ENCODE assay signal across 2 cellular contexts in genomic region chr6:87184762-87185250, GRCh38.
TF ChIP-seq lines count a peak whose summit lies in the region.

No MANE protein-coding gene starts in this region.

TF ChIP-seq in K562, 482 proteins besides CTCF, POLR2A, EP300 and RAD21:
- TF ChIP-seq TCF7L2 (IDR thresholded peaks at IDR 0.05; ENCODE audit: low read depth, low read length) = no peak
- no peak for TF ChIP-seq BCL6 (CRISPR knock-in tag; IDR thresholded peaks at IDR 0.05)
- TF ChIP-seq, protein P1, sequence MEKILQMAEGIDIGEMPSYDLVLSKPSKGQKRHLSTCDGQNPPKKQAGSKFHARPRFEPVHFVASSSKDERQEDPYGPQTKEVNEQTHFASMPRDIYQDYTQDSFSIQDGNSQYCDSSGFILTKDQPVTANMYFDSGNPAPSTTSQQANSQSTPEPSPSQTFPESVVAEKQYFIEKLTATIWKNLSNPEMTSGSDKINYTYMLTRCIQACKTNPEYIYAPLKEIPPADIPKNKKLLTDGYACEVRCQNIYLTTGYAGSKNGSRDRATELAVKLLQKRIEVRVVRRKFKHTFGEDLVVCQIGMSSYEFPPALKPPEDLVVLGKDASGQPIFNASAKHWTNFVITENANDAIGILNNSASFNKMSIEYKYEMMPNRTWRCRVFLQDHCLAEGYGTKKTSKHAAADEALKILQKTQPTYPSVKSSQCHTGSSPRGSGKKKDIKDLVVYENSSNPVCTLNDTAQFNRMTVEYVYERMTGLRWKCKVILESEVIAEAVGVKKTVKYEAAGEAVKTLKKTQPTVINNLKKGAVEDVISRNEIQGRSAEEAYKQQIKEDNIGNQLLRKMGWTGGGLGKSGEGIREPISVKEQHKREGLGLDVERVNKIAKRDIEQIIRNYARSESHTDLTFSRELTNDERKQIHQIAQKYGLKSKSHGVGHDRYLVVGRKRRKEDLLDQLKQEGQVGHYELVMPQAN (IDR thresholded peaks at IDR 0.05; ENCODE audit: borderline replicate concordance) = no peak
- peak; percentile 25; the same call in 1 of the 2 replicates for TF ChIP-seq NFIX (CRISPR knock-in tag; IDR thresholded peaks at IDR 0.05; ENCODE audit: low read depth)
- TF ChIP-seq NFIC (IDR thresholded peaks at IDR 0.05) = peak; percentile 76

TF ChIP-seq in SK-N-SH treated with all-trans-retinoic acid at 6 μM for 48 hours, 23 proteins besides CTCF, POLR2A, EP300 and RAD21:
- TF ChIP-seq ZC3H10 (CRISPR knock-in tag; IDR thresholded peaks at IDR 0.05) (no peak), ISL1 (CRISPR knock-in tag; IDR thresholded peaks at IDR 0.05) (no peak), CSDC2 (CRISPR knock-in tag; IDR thresholded peaks at IDR 0.05) (no peak), ESRRG (CRISPR knock-in tag; IDR thresholded peaks at IDR 0.05) (no peak), ZNF8 (CRISPR knock-in tag; IDR thresholded peaks at IDR 0.05) (no peak), BACH2 (CRISPR knock-in tag; IDR thresholded peaks at IDR 0.05; ENCODE audit: borderline replicate concordance) (no peak), ZNF70 (CRISPR knock-in tag; IDR thresholded peaks at IDR 0.05) (no peak), PATZ1 (CRISPR knock-in tag; IDR thresholded peaks at IDR 0.05; ENCODE audit: borderline replicate concordance) (no peak), PPARA (CRISPR knock-in tag; IDR thresholded peaks at IDR 0.05; ENCODE audit: borderline replicate concordance) (no peak), RARB (CRISPR knock-in tag; IDR thresholded peaks at IDR 0.05) (no peak), TCF4 (CRISPR knock-in tag; IDR thresholded peaks at IDR 0.05; ENCODE audit: borderline replicate concordance) (no peak), ZFP3 (CRISPR knock-in tag; IDR thresholded peaks at IDR 0.05) (no peak), OSR1 (CRISPR knock-in tag; IDR thresholded peaks at IDR 0.05) (no peak), GLIS3 (CRISPR knock-in tag; IDR thresholded peaks at IDR 0.05) (no peak)
- TF ChIP-seq, protein P2, sequence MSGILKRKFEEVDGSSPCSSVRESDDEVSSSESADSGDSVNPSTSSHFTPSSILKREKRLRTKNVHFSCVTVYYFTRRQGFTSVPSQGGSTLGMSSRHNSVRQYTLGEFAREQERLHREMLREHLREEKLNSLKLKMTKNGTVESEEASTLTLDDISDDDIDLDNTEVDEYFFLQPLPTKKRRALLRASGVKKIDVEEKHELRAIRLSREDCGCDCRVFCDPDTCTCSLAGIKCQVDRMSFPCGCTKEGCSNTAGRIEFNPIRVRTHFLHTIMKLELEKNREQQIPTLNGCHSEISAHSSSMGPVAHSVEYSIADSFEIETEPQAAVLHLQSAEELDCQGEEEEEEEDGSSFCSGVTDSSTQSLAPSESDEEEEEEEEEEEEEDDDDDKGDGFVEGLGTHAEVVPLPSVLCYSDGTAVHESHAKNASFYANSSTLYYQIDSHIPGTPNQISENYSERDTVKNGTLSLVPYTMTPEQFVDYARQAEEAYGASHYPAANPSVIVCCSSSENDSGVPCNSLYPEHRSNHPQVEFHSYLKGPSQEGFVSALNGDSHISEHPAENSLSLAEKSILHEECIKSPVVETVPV (CRISPR knock-in tag; IDR thresholded peaks at IDR 0.05) = no peak
- TF ChIP-seq, protein P3, sequence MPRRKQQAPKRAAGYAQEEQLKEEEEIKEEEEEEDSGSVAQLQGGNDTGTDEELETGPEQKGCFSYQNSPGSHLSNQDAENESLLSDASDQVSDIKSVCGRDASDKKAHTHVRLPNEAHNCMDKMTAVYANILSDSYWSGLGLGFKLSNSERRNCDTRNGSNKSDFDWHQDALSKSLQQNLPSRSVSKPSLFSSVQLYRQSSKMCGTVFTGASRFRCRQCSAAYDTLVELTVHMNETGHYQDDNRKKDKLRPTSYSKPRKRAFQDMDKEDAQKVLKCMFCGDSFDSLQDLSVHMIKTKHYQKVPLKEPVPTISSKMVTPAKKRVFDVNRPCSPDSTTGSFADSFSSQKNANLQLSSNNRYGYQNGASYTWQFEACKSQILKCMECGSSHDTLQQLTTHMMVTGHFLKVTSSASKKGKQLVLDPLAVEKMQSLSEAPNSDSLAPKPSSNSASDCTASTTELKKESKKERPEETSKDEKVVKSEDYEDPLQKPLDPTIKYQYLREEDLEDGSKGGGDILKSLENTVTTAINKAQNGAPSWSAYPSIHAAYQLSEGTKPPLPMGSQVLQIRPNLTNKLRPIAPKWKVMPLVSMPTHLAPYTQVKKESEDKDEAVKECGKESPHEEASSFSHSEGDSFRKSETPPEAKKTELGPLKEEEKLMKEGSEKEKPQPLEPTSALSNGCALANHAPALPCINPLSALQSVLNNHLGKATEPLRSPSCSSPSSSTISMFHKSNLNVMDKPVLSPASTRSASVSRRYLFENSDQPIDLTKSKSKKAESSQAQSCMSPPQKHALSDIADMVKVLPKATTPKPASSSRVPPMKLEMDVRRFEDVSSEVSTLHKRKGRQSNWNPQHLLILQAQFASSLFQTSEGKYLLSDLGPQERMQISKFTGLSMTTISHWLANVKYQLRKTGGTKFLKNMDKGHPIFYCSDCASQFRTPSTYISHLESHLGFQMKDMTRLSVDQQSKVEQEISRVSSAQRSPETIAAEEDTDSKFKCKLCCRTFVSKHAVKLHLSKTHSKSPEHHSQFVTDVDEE (CRISPR knock-in tag; IDR thresholded peaks at IDR 0.05) = no peak
- TF ChIP-seq, protein P4, sequence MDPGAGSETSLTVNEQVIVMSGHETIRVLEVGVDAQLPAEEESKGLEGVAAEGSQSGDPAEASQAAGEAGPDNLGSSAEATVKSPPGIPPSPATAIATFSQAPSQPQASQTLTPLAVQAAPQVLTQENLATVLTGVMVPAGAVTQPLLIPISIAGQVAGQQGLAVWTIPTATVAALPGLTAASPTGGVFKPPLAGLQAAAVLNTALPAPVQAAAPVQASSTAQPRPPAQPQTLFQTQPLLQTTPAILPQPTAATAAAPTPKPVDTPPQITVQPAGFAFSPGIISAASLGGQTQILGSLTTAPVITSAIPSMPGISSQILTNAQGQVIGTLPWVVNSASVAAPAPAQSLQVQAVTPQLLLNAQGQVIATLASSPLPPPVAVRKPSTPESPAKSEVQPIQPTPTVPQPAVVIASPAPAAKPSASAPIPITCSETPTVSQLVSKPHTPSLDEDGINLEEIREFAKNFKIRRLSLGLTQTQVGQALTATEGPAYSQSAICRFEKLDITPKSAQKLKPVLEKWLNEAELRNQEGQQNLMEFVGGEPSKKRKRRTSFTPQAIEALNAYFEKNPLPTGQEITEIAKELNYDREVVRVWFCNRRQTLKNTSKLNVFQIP (CRISPR knock-in tag; IDR thresholded peaks at IDR 0.05; ENCODE audit: borderline replicate concordance, low read depth) = no peak
